In genomic region chr7:26168458-26169023, GRCh38 we compare ENCODE assay signal across 18 cellular contexts. TPM values are rescaled to one million over a fixed set of nuclear protein-coding genes. Genes with fewer than 3 reads are reported as not detected.
DNase-seq lines count a peak whose midpoint lies in the region; ATAC-seq, FAIRE-seq and TF ChIP-seq lines count a peak whose summit lies in the region.
"Had no signal": no experiment of that assay in that cellular context is flagged by ENCODE, and none has a peak within 500 bp of the region (broad histone marks: within the 10 kb centered on the region; RNA-seq: fewer than 3 reads in every experiment).

No MANE protein-coding gene starts in this region.

- no peak overlapping the region for H2AFZ ChIP-seq in IMR-90 (replicated peaks; ENCODE audit: low read length, poor library complexity)
- no peak overlapping the region for H2AFZ ChIP-seq in osteoblast (ENCODE audit: low read length)

- no peak overlapping the region for H3K4me3 Mint-ChIP-seq in chondrocyte (ENCODE audit: unreplicated experiment)

- H3K14ac ChIP-seq in IMR-90 (replicated peaks; ENCODE audit: low read depth, low read length) = no peak overlapping the region

- no peak overlapping the region for H3K18ac ChIP-seq in IMR-90 (ENCODE audit: low read depth, low read length)

- no peak overlapping the region for H3K23ac ChIP-seq in IMR-90 (ENCODE audit: low read depth, low read length)

- no peak overlapping the region for H4K5ac ChIP-seq in IMR-90 (ENCODE audit: low read depth, low read length)

- in situ Hi-C loops in IMR-90 (cut with MboI; ENCODE audit: low sequenced_read_pairs) = no loop called here

- ATAC-seq in IMR-90 (ENCODE audit: low read depth) (no peak), esophagus mucosa (no peak), heart left ventricle (no peak)

- no peak overlapping the region for H3K4ac ChIP-seq in IMR-90 (ENCODE audit: low read depth, low read length)

- DNase-seq in IMR-90 (no peak), chondrocyte (ENCODE audit: low spot score) (no peak), osteoblast (ENCODE audit: insufficient read length, low spot score, missing footprints) (no peak), heart left ventricle (no peak), NCI-H82 treated with DMSO at 0.1 percent for 48 hours (lab: John Stamatoyannopoulos, UW; ENCODE audit: unreplicated experiment) (no peak)
- no peak for DNase-seq in activated CD4-positive, alpha-beta T cell treated with anti-CD3 and anti-CD28 coated beads for 48 hours
- DNase-seq: C1 segment of cervical spinal cord; CD8-positive, alpha-beta memory T cell; EL; NCI-H1105; NCI-H2081 treated with DMSO at 0.1 percent for 48 hours; NK-92 treated with Interleukin-12 subunit alpha and Interleukin-12 subunit beta, amount 100 ng/mL, for 24 hours; SHP77 had no signal

- no CpG with 5 or more reads among the region's 6 CpGs for WGBS in IMR-90 (ENCODE audit: extremely low coverage in 2 of 2, insufficient read length in 1 of 2), 2 experiments
- 78 to 93% (median 82%) methylated on average over 6 of the region's 6 CpGs for WGBS in heart left ventricle, 4 donors

- no peaks in the 10 kb centered on the region for H3K36me3 ChIP-seq in IMR-90 (ENCODE audit: control insufficient read depth, insufficient read depth, low read length)
- no peaks in the 10 kb centered on the region for H3K36me3 ChIP-seq in osteoblast (ENCODE audit: insufficient read depth, low read length)
- peaks cover 0 to 13% (median 0%) of the 10 kb centered on the region in 9 donors for H3K36me3 ChIP-seq in heart left ventricle

- no peaks in the 10 kb centered on the region for H4K20me1 ChIP-seq in IMR-90 (ENCODE audit: insufficient read depth, low read length)
- H4K20me1 ChIP-seq in osteoblast (ENCODE audit: insufficient read depth, low read length) = no peaks in the 10 kb centered on the region

- no peak overlapping the region for H3K27ac ChIP-seq in IMR-90 (ENCODE audit: insufficient read depth, low read length)
- H3K27ac ChIP-seq in osteoblast (ENCODE audit: low read depth, low read length) = no peak overlapping the region
- H3K27ac ChIP-seq in heart left ventricle = no peak overlapping the region

- TF ChIP-seq CTCF in IMR-90 (conservative IDR thresholded peaks at IDR 0.05; ENCODE audit: low read depth, low read length) (no peak), chondrocyte (IDR thresholded peaks at IDR 0.05) (peak; percentile 41), osteoblast (IDR thresholded peaks at IDR 0.05; ENCODE audit: extremely low read depth, low read depth, low read length) (peak; percentile 8), heart left ventricle (IDR thresholded peaks at IDR 0.05) (no peak)

- no peaks in the 10 kb centered on the region for H3K27me3 Mint-ChIP-seq in chondrocyte (ENCODE audit: low read depth)
- H3K27me3 Mint-ChIP-seq: CD8-positive, alpha-beta memory T cell had no signal

- CTCF ChIA-PET in IMR-90 (lab: Yijun Ruan, JAX) = no interaction called here

- peak; percentile 76 for FAIRE-seq in G401.6 (lab: Jason Lieb, UNC)
- FAIRE-seq: GM12892, GM18507, H54 had no signal

- TF ChIP-seq RAD21 in IMR-90 (IDR thresholded peaks at IDR 0.05; ENCODE audit: low read length) = no peak

- H2AK9ac ChIP-seq in IMR-90 (replicated peaks; ENCODE audit: low read depth, low read length, poor library complexity) = no peak overlapping the region

- intact Hi-C loops in IMR-90 (cut with micrococcal nuclease) (no loop called here), heart left ventricle (cut with DNase I) (no loop called here)

- no peak overlapping the region for H3K4me2 ChIP-seq in IMR-90 (ENCODE audit: low read depth, low read length)
- H3K4me2 ChIP-seq in osteoblast (ENCODE audit: insufficient read depth, low read length) = no peak overlapping the region

- no peak for TF ChIP-seq POLR2A in IMR-90 (IDR thresholded peaks at IDR 0.05; ENCODE audit: low read depth, low read length)
- TF ChIP-seq POLR2A in heart left ventricle (IDR thresholded peaks at IDR 0.05) = no peak

- H3K56ac ChIP-seq in IMR-90 (ENCODE audit: extremely low read depth, insufficient read depth, low read length) = no peak overlapping the region

- peaks cover 3% of the 10 kb centered on the region; the same call in 1 of the 2 replicates for H3K4me1 ChIP-seq in IMR-90 (ENCODE audit: control insufficient read depth, insufficient read depth, low read length)
- no peaks in the 10 kb centered on the region for H3K4me1 ChIP-seq in osteoblast (ENCODE audit: insufficient read depth, low read length)
- peaks cover 0 to 9% (median 0%) of the 10 kb centered on the region in 12 donors for H3K4me1 ChIP-seq in heart left ventricle

- H2AK5ac ChIP-seq in IMR-90 (ENCODE audit: low read depth, low read length) = no peak overlapping the region

- H2BK15ac ChIP-seq in IMR-90 (ENCODE audit: low read depth, low read length) = no peak overlapping the region

- peaks cover 3 to 14% of the 10 kb centered on the region in 2 experiments; a peak in 2 of 4 replicates for H3K79me1 ChIP-seq in IMR-90 (ENCODE audit: low read depth in 1 of 2, low read length in 2 of 2)

- POLR2A ChIA-PET in IMR-90 (lab: Charles Lee; ENCODE audit: unreplicated experiment) = no interaction called here

- no peak overlapping the region for H4K8ac ChIP-seq in IMR-90 (ENCODE audit: low read depth in 2 of 2, low read length in 2 of 2)

- no peak overlapping the region for H2BK120ac ChIP-seq in IMR-90 (ENCODE audit: low read depth, low read length)

- H4K91ac ChIP-seq in IMR-90 (ENCODE audit: insufficient read depth, low read depth, low read length) = no peak overlapping the region

- H3K9ac ChIP-seq in IMR-90 (ENCODE audit: low read depth, low read length) = no peak overlapping the region

- no peaks in the 10 kb centered on the region for H3K27me3 ChIP-seq in IMR-90 (ENCODE audit: control insufficient read depth, insufficient read depth, low read length)
- H3K27me3 ChIP-seq in osteoblast (ENCODE audit: insufficient read depth, low read length) = peaks cover 5% of the 10 kb centered on the region
- no peaks in the 10 kb centered on the region for H3K27me3 ChIP-seq in heart left ventricle

- no peaks in the 10 kb centered on the region for H3K4me1 Mint-ChIP-seq in chondrocyte (ENCODE audit: low read depth)

- dilution Hi-C loops in IMR-90 (cut with HindIII; ENCODE audit: low sequenced_read_pairs, unreplicated experiment) = no loop called here

- no peak overlapping the region for H2BK5ac ChIP-seq in IMR-90 (ENCODE audit: low read depth, low read length, poor library complexity, severe bottlenecking)

- BruUV-seq in IMR-90 (replicated peaks; lab: Mats Ljungman, UMichigan) = no TSS peak

- peaks cover 5% of the 10 kb centered on the region for H3K9me3 Mint-ChIP-seq in chondrocyte (ENCODE audit: low read depth)

- peaks cover 8% of the 10 kb centered on the region for H3K9me1 ChIP-seq in IMR-90 (ENCODE audit: insufficient read depth, low read length)

- no peaks in the 10 kb centered on the region for H3K9me3 ChIP-seq in IMR-90 (ENCODE audit: control insufficient read depth, insufficient read depth, low read length)
- no peaks in the 10 kb centered on the region for H3K9me3 ChIP-seq in osteoblast (ENCODE audit: low read depth, low read length)
- peaks cover 0 to 10% (median 0%) of the 10 kb centered on the region in 12 donors for H3K9me3 ChIP-seq in heart left ventricle

- no peak overlapping the region for H2BK20ac ChIP-seq in IMR-90 (ENCODE audit: low read depth, low read length)

- H3K4me3 ChIP-seq in IMR-90 (ENCODE audit: insufficient read depth, low read depth, low read length) = no peak overlapping the region
- H3K4me3 ChIP-seq in osteoblast (ENCODE audit: insufficient read depth, low read length) = no peak overlapping the region
- no peak overlapping the region for H3K4me3 ChIP-seq in heart left ventricle

- peaks cover 2% of the 10 kb centered on the region for H3K36me3 Mint-ChIP-seq in chondrocyte (ENCODE audit: low read depth)

- no peaks in the 10 kb centered on the region for H3K79me2 ChIP-seq in osteoblast (ENCODE audit: insufficient read depth, low read length)

- H3K27ac Mint-ChIP-seq in chondrocyte (ENCODE audit: unreplicated experiment) = no peak overlapping the region

TF ChIP-seq in IMR-90, 13 proteins besides CTCF, POLR2A, EP300 and RAD21:
- TF ChIP-seq CHD1 (IDR thresholded peaks at IDR 0.05; ENCODE audit: low read depth, low read length) = no peak
- 0 out of 2 replicates have a peak, but pooled peaks have one; percentile 7 for TF ChIP-seq MAFK (IDR thresholded peaks at IDR 0.05; ENCODE audit: low read depth, low read length)
TF ChIP-seq in IMR-90: peak in this region for 1.

RNA-seq across cellular contexts. Expression of gene NFE2L3, which starts 16.5 kb away (rescaled TPM):
- total RNA-seq in IMR-90 (2012; rRNA removed) (37.8 and 43.2 TPM in 2 replicates), chondrocyte (0.17 to 0.79 TPM (median 0.52 TPM) in 3 replicates), osteoblast (0.59 and 1.4 TPM in 2 replicates), esophagus mucosa (1.8 TPM), heart left ventricle (1 to 10 TPM in 7 of 9 donors, under 1 TPM in 2; 0.75 to 5.6 (median 1.8) TPM)
- polyA plus RNA-seq in IMR-90 (2012; rRNA removed) (22.8 and 28.0 TPM in 2 replicates), heart left ventricle (1 to 10 TPM; 1.1 to 1.8 TPM)
- 9.0 and 13.0 TPM in 2 replicates for polyA plus RNA-seq in IMR-90 (2012; cell fraction: cytosol; rRNA removed)
- polyA plus RNA-seq in IMR-90 (2012; cell fraction: nucleus; rRNA removed; ENCODE audit: low replicate concordance) = 5.1 and 19.4 TPM in 2 replicates

RNA-seq across cellular contexts. Expression of gene HNRNPA2B1, which starts 32.0 kb away (rescaled TPM):
- 49.3 and 118 TPM in 2 replicates for total RNA-seq in IMR-90 (2012; rRNA removed)
- polyA plus RNA-seq in IMR-90 (2012; rRNA removed) = 417 and 515 TPM in 2 replicates
- polyA plus RNA-seq in IMR-90 (2012; cell fraction: cytosol; rRNA removed) = 51.3 and 57.4 TPM in 2 replicates
- 46.0 and 266 TPM in 2 replicates for polyA plus RNA-seq in IMR-90 (2012; cell fraction: nucleus; rRNA removed; ENCODE audit: low replicate concordance)
- total RNA-seq in chondrocyte = 311 to 604 TPM (median 313 TPM) in 3 replicates
- total RNA-seq in osteoblast = 82.9 and 83.1 TPM in 2 replicates
- total RNA-seq in esophagus mucosa = 231 TPM
- total RNA-seq in heart left ventricle = 100 to 1,000 TPM; 142 to 411 (median 377) TPM
- polyA plus RNA-seq in heart left ventricle = 100 to 1,000 TPM; 590 to 732 TPM

RNA-seq across cellular contexts. Expression of gene CBX3, which starts 33.0 kb away (rescaled TPM):
- 38.2 and 85.0 TPM in 2 replicates for total RNA-seq in IMR-90 (2012; rRNA removed)
- polyA plus RNA-seq in IMR-90 (2012; rRNA removed) = 65.6 and 76.5 TPM in 2 replicates
- polyA plus RNA-seq in IMR-90 (2012; cell fraction: cytosol; rRNA removed) = 7.2 and 7.8 TPM in 2 replicates
- polyA plus RNA-seq in IMR-90 (2012; cell fraction: nucleus; rRNA removed; ENCODE audit: low replicate concordance) = 41.4 and 59.8 TPM in 2 replicates
- 98.7 to 132 TPM (median 102 TPM) in 3 replicates for total RNA-seq in chondrocyte
- total RNA-seq in osteoblast = 136 and 142 TPM in 2 replicates
- total RNA-seq in esophagus mucosa = 61.4 TPM
- 10 to 100 TPM; 31.5 to 70.1 (median 59.9) TPM for total RNA-seq in heart left ventricle
- 10 to 100 TPM; 50.4 to 66.2 TPM for polyA plus RNA-seq in heart left ventricle

Comparison
In these comparisons a context has a peak if more than half of its experiments do, and no peak if none do; other contexts are left out.
1. CTCF ChIP-seq: peak in chondrocyte (single experiment) and osteoblast (single experiment); none in IMR-90 (single experiment) and heart left ventricle (0 of 12).